ENCODE assay signal across 1 cellular context in the genomic region with DNA sequence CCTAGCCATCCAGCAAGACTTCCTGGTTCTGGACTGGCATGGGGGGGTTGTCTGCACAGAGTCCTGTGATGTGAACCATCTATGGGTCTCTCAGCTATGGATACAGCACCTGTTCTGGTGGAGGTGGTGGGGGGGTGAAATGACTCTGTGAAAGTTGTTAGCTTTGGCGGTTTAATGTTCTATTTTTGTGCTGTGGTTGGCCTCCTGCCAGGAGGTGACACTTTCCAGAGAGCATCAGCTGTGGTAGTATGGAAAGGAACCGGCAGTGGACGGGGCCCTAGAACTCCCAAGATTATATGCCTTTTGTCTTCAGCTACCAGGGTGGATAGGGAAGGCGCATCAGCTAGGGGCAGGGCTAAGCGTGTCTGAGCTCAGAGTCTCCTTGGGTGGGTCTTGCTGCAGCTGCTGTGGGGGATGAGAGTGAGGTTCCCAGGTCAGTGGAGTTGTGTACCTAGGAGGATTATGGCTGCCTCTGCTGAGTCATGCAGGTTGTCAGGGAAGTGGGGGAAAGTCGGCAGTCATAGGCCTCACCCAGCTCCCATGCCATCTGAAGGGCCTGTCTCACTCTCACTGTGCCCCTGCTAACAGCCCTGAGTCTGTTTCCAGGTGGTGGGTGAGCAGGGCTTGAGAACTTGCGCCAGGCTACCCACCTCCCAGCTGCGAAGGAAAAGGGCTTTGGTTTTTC.
TF ChIP-seq lines count a peak whose summit lies in the region.

No MANE protein-coding gene starts in this region.

TF ChIP-seq in K562, 482 proteins besides CTCF, POLR2A, EP300 and RAD21 (continued from another document and continues in another):
- TF ChIP-seq, protein P1, sequence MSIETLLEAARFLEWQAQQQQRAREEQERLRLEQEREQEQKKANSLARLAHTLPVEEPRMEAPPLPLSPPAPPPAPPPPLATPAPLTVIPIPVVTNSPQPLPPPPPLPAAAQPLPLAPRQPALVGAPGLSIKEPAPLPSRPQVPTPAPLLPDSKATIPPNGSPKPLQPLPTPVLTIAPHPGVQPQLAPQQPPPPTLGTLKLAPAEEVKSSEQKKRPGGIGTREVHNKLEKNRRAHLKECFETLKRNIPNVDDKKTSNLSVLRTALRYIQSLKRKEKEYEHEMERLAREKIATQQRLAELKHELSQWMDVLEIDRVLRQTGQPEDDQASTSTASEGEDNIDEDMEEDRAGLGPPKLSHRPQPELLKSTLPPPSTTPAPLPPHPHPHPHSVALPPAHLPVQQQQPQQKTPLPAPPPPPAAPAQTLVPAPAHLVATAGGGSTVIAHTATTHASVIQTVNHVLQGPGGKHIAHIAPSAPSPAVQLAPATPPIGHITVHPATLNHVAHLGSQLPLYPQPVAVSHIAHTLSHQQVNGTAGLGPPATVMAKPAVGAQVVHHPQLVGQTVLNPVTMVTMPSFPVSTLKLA (conservative IDR thresholded peaks at IDR 0.05): no peak
- TF ChIP-seq DACH1 (IDR thresholded peaks at IDR 0.05; ENCODE audit: partially characterized antibody) (no peak), NR2C2 (CRISPR knock-in tag; IDR thresholded peaks at IDR 0.05) (no peak), NR2C2 (tag; IDR thresholded peaks at IDR 0.05) (no peak), BRCA1 (IDR thresholded peaks at IDR 0.05) (no peak), BRCA1 (CRISPR knock-in tag; IDR thresholded peaks at IDR 0.05) (no peak), NFXL1 (CRISPR knock-in tag; IDR thresholded peaks at IDR 0.05) (no peak), GATA2 (CRISPR knock-in tag; IDR thresholded peaks at IDR 0.05) (peak; percentile 56), HDAC8 (tag; IDR thresholded peaks at IDR 0.05) (no peak), ZFX (CRISPR knock-in tag; IDR thresholded peaks at IDR 0.05) (peak; percentile 74), CSDE1 (IDR thresholded peaks at IDR 0.05) (no peak), ELF1 (tag; IDR thresholded peaks at IDR 0.05) (no peak; the same call in none of the 2 replicates), MYBL2 (IDR thresholded peaks at IDR 0.05; ENCODE audit: low read depth) (no peak), MYBL2 (CRISPR knock-in tag; IDR thresholded peaks at IDR 0.05; ENCODE audit: borderline replicate concordance) (no peak), HDGF (IDR thresholded peaks at IDR 0.05) (no peak), CBFA2T3 (IDR thresholded peaks at IDR 0.05) (no peak), MYC (IDR thresholded peaks at IDR 0.05; ENCODE audit: low read depth, low read length) (no peak), MYC (CRISPR knock-in tag; IDR thresholded peaks at IDR 0.05; ENCODE audit: borderline replicate concordance, low read depth) (no peak), SETDB1 (IDR thresholded peaks at IDR 0.05; ENCODE audit: low read length) (no peak), ZNF699 (CRISPR knock-in tag; IDR thresholded peaks at IDR 0.05; ENCODE audit: insufficient replicate concordance) (no peak), E2F3 (CRISPR knock-in tag; IDR thresholded peaks at IDR 0.05) (no peak), MAFK (IDR thresholded peaks at IDR 0.05; ENCODE audit: low read length) (peak; percentile 27; the same call in 1 of the 2 replicates), SIN3B (IDR thresholded peaks at IDR 0.05; ENCODE audit: low read depth) (no peak), PYGO2 (tag; IDR thresholded peaks at IDR 0.05) (no peak), TRIM28 (IDR thresholded peaks at IDR 0.05) (no peak), ZNF311 (CRISPR knock-in tag; IDR thresholded peaks at IDR 0.05) (no peak), MEF2D (tag; conservative IDR thresholded peaks at IDR 0.05; ENCODE audit: low read depth) (peak; percentile 52; the same call in 1 of the 2 replicates), XRCC3 (IDR thresholded peaks at IDR 0.05) (no peak), MTF1 (CRISPR knock-in tag; IDR thresholded peaks at IDR 0.05; ENCODE audit: borderline replicate concordance) (no peak), EWSR1 (IDR thresholded peaks at IDR 0.05; ENCODE audit: borderline replicate concordance, low read depth, partially characterized antibody) (no peak)
- TF ChIP-seq, protein P2, sequence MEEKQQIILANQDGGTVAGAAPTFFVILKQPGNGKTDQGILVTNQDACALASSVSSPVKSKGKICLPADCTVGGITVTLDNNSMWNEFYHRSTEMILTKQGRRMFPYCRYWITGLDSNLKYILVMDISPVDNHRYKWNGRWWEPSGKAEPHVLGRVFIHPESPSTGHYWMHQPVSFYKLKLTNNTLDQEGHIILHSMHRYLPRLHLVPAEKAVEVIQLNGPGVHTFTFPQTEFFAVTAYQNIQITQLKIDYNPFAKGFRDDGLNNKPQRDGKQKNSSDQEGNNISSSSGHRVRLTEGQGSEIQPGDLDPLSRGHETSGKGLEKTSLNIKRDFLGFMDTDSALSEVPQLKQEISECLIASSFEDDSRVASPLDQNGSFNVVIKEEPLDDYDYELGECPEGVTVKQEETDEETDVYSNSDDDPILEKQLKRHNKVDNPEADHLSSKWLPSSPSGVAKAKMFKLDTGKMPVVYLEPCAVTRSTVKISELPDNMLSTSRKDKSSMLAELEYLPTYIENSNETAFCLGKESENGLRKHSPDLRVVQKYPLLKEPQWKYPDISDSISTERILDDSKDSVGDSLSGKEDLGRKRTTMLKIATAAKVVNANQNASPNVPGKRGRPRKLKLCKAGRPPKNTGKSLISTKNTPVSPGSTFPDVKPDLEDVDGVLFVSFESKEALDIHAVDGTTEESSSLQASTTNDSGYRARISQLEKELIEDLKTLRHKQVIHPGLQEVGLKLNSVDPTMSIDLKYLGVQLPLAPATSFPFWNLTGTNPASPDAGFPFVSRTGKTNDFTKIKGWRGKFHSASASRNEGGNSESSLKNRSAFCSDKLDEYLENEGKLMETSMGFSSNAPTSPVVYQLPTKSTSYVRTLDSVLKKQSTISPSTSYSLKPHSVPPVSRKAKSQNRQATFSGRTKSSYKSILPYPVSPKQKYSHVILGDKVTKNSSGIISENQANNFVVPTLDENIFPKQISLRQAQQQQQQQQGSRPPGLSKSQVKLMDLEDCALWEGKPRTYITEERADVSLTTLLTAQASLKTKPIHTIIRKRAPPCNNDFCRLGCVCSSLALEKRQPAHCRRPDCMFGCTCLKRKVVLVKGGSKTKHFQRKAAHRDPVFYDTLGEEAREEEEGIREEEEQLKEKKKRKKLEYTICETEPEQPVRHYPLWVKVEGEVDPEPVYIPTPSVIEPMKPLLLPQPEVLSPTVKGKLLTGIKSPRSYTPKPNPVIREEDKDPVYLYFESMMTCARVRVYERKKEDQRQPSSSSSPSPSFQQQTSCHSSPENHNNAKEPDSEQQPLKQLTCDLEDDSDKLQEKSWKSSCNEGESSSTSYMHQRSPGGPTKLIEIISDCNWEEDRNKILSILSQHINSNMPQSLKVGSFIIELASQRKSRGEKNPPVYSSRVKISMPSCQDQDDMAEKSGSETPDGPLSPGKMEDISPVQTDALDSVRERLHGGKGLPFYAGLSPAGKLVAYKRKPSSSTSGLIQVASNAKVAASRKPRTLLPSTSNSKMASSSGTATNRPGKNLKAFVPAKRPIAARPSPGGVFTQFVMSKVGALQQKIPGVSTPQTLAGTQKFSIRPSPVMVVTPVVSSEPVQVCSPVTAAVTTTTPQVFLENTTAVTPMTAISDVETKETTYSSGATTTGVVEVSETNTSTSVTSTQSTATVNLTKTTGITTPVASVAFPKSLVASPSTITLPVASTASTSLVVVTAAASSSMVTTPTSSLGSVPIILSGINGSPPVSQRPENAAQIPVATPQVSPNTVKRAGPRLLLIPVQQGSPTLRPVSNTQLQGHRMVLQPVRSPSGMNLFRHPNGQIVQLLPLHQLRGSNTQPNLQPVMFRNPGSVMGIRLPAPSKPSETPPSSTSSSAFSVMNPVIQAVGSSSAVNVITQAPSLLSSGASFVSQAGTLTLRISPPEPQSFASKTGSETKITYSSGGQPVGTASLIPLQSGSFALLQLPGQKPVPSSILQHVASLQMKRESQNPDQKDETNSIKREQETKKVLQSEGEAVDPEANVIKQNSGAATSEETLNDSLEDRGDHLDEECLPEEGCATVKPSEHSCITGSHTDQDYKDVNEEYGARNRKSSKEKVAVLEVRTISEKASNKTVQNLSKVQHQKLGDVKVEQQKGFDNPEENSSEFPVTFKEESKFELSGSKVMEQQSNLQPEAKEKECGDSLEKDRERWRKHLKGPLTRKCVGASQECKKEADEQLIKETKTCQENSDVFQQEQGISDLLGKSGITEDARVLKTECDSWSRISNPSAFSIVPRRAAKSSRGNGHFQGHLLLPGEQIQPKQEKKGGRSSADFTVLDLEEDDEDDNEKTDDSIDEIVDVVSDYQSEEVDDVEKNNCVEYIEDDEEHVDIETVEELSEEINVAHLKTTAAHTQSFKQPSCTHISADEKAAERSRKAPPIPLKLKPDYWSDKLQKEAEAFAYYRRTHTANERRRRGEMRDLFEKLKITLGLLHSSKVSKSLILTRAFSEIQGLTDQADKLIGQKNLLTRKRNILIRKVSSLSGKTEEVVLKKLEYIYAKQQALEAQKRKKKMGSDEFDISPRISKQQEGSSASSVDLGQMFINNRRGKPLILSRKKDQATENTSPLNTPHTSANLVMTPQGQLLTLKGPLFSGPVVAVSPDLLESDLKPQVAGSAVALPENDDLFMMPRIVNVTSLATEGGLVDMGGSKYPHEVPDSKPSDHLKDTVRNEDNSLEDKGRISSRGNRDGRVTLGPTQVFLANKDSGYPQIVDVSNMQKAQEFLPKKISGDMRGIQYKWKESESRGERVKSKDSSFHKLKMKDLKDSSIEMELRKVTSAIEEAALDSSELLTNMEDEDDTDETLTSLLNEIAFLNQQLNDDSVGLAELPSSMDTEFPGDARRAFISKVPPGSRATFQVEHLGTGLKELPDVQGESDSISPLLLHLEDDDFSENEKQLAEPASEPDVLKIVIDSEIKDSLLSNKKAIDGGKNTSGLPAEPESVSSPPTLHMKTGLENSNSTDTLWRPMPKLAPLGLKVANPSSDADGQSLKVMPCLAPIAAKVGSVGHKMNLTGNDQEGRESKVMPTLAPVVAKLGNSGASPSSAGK (IDR thresholded peaks at IDR 0.05): no peak
- TF ChIP-seq, protein P3, sequence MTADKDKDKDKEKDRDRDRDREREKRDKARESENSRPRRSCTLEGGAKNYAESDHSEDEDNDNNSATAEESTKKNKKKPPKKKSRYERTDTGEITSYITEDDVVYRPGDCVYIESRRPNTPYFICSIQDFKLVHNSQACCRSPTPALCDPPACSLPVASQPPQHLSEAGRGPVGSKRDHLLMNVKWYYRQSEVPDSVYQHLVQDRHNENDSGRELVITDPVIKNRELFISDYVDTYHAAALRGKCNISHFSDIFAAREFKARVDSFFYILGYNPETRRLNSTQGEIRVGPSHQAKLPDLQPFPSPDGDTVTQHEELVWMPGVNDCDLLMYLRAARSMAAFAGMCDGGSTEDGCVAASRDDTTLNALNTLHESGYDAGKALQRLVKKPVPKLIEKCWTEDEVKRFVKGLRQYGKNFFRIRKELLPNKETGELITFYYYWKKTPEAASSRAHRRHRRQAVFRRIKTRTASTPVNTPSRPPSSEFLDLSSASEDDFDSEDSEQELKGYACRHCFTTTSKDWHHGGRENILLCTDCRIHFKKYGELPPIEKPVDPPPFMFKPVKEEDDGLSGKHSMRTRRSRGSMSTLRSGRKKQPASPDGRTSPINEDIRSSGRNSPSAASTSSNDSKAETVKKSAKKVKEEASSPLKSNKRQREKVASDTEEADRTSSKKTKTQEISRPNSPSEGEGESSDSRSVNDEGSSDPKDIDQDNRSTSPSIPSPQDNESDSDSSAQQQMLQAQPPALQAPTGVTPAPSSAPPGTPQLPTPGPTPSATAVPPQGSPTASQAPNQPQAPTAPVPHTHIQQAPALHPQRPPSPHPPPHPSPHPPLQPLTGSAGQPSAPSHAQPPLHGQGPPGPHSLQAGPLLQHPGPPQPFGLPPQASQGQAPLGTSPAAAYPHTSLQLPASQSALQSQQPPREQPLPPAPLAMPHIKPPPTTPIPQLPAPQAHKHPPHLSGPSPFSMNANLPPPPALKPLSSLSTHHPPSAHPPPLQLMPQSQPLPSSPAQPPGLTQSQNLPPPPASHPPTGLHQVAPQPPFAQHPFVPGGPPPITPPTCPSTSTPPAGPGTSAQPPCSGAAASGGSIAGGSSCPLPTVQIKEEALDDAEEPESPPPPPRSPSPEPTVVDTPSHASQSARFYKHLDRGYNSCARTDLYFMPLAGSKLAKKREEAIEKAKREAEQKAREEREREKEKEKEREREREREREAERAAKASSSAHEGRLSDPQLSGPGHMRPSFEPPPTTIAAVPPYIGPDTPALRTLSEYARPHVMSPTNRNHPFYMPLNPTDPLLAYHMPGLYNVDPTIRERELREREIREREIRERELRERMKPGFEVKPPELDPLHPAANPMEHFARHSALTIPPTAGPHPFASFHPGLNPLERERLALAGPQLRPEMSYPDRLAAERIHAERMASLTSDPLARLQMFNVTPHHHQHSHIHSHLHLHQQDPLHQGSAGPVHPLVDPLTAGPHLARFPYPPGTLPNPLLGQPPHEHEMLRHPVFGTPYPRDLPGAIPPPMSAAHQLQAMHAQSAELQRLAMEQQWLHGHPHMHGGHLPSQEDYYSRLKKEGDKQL (CRISPR knock-in tag; IDR thresholded peaks at IDR 0.05; ENCODE audit: borderline replicate concordance): peak; percentile 33; the same call in 1 of the 2 replicates
- TF ChIP-seq, protein P4, sequence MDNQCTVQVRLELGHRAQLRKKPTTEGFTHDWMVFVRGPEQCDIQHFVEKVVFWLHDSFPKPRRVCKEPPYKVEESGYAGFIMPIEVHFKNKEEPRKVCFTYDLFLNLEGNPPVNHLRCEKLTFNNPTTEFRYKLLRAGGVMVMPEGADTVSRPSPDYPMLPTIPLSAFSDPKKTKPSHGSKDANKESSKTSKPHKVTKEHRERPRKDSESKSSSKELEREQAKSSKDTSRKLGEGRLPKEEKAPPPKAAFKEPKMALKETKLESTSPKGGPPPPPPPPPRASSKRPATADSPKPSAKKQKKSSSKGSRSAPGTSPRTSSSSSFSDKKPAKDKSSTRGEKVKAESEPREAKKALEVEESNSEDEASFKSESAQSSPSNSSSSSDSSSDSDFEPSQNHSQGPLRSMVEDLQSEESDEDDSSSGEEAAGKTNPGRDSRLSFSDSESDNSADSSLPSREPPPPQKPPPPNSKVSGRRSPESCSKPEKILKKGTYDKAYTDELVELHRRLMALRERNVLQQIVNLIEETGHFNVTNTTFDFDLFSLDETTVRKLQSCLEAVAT (IDR thresholded peaks at IDR 0.05): no peak
- TF ChIP-seq, protein P5, sequence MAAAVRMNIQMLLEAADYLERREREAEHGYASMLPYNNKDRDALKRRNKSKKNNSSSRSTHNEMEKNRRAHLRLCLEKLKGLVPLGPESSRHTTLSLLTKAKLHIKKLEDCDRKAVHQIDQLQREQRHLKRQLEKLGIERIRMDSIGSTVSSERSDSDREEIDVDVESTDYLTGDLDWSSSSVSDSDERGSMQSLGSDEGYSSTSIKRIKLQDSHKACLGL (CRISPR knock-in tag; IDR thresholded peaks at IDR 0.05; ENCODE audit: borderline replicate concordance, poor library complexity, severe bottlenecking): no peak
- TF ChIP-seq, protein P6, sequence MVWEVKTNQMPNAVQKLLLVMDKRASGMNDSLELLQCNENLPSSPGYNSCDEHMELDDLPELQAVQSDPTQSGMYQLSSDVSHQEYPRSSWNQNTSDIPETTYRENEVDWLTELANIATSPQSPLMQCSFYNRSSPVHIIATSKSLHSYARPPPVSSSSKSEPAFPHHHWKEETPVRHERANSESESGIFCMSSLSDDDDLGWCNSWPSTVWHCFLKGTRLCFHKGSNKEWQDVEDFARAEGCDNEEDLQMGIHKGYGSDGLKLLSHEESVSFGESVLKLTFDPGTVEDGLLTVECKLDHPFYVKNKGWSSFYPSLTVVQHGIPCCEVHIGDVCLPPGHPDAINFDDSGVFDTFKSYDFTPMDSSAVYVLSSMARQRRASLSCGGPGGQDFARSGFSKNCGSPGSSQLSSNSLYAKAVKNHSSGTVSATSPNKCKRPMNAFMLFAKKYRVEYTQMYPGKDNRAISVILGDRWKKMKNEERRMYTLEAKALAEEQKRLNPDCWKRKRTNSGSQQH (CRISPR knock-in tag; IDR thresholded peaks at IDR 0.05): no peak
